ENCODE assay signal across 11 cellular contexts in genomic region chr16:15970202-15970601, GRCh38. TPM values are rescaled to one million over a fixed set of nuclear protein-coding genes. Genes with fewer than 3 reads are reported as not detected.
DNase-seq lines count a peak whose midpoint lies in the region; ATAC-seq and FAIRE-seq lines count a peak whose summit lies in the region.
"Had no signal": no experiment of that assay in that cellular context is flagged by ENCODE, and none has a peak within 500 bp of the region (broad histone marks: within the 10 kb centered on the region; RNA-seq: fewer than 3 reads in every experiment).

No MANE protein-coding gene starts in this region.

- H3K36me3 ChIP-seq in small intestine (ENCODE audit: control insufficient read depth in 2 of 2, insufficient read depth in 2 of 2, low read length in 2 of 2): peaks cover 3% of the 10 kb centered on the region in 2 donors
- H3K36me3 ChIP-seq: right lobe of liver had no signal

- no peak for FAIRE-seq in small intestine (lab: Jason Lieb, UNC)
- FAIRE-seq: endometrium had no signal

- 90 to 97% (median 94%) methylated on average over 3 of the region's 3 CpGs for WGBS in small intestine, 3 donors

- peak; percentile 16 for DNase-seq in activated CD4-positive, alpha-beta T cell treated with anti-CD3 and anti-CD28 coated beads for 48 hours
- DNase-seq in activated CD4-positive, alpha-beta T cell treated with anti-CD3 and anti-CD28 coated beads for 4 hours: no peak
- peak; percentile 12 for DNase-seq in RKO (ENCODE audit: low spot score)
- DNase-seq in germinal center (ENCODE audit: low spot score): peak; percentile 49
- DNase-seq in small intestine: peak; percentile 18
- DNase-seq in globus pallidus (ENCODE audit: low spot score): no peak
- DNase-seq in activated T-cell treated with anti-CD3 and anti-CD28 coated beads, Interleukin-2, amount 50 U/mL, for 48 hours: no peak
- DNase-seq: NCI-H1436, right lobe of liver had no signal

- no peak overlapping the region for H3K27ac ChIP-seq in small intestine (ENCODE audit: low read depth in 1 of 2, low read length in 1 of 2)
- H3K27ac ChIP-seq: right lobe of liver had no signal

- no peaks in the 10 kb centered on the region for H3K9me3 ChIP-seq in small intestine (ENCODE audit: control insufficient read depth, low read depth)
- H3K9me3 ChIP-seq: right lobe of liver had no signal

- ATAC-seq in GM21423 (IDR thresholded peaks at IDR 0.05; ENCODE audit: unreplicated experiment): no peak

- H3K27me3 ChIP-seq in small intestine (ENCODE audit: control insufficient read depth in 2 of 2, insufficient read depth in 2 of 2, low read length in 2 of 2): no peaks in the 10 kb centered on the region
- H3K27me3 ChIP-seq: right lobe of liver had no signal

- no peak overlapping the region for H3K4me3 ChIP-seq in small intestine (ENCODE audit: low read depth in 1 of 2, low read length in 2 of 2)
- H3K4me3 ChIP-seq: right lobe of liver had no signal

- H3K4me1 ChIP-seq in small intestine (ENCODE audit: control insufficient read depth in 2 of 2, insufficient read depth in 1 of 2, low read depth in 1 of 2, low read length in 1 of 2): peaks cover 0 to 3% of the 10 kb centered on the region in 2 donors
- H3K4me1 ChIP-seq: right lobe of liver had no signal

RNA-seq across cellular contexts. Expression of gene ABCC1, which starts 20.8 kb away (rescaled TPM):
- polyA plus RNA-seq in small intestine: 10 to 100 TPM in 1 of 3 donors, under 1 TPM in 2; 0.54 to 12.4 (median 0.89) TPM

Comparison
In these comparisons a context has a peak if more than half of its experiments do, and no peak if none do; other contexts are left out.
1. DNase-seq: peak in activated CD4-positive, alpha-beta T cell treated with anti-CD3 and anti-CD28 coated beads for 48 hours (single experiment), RKO (single experiment), germinal center (single experiment) and small intestine (single experiment); none in activated CD4-positive, alpha-beta T cell treated with anti-CD3 and anti-CD28 coated beads for 4 hours (0 of 2), globus pallidus (single experiment) and activated T-cell treated with anti-CD3 and anti-CD28 coated beads, Interleukin-2, amount 50 U/mL, for 48 hours (0 of 2).